Comparison of ENCODE assay signal across 11 cellular contexts in genomic region chr20:64257107-64257757, GRCh38. TPM values are rescaled to one million over a fixed set of nuclear protein-coding genes. Genes with fewer than 3 reads are reported as not detected.
DNase-seq lines count a peak whose midpoint lies in the region; ATAC-seq and TF ChIP-seq lines count a peak whose summit lies in the region.
"Had no signal": no experiment of that assay in that cellular context is flagged by ENCODE, and none has a peak within 500 bp of the region (broad histone marks: within the 10 kb centered on the region; RNA-seq: fewer than 3 reads in every experiment).

No MANE protein-coding gene starts in this region.

- CTCF ChIA-PET in activated CD8-positive, alpha-beta T cell treated with anti-CD3 and anti-CD28 coated beads, Interleukin-2, amount 10 ng/mL, durations not matched to agents 7 days and 5 days (lab: Charles Lee) = interaction anchor here (0.7 to 3.7 kb wide), 7 partner anchors 10 to 277 kb away, joined by 3 to 32 read pairs (median 3); no protein-coding TSS in a partner anchor

- no peak overlapping the region for H2AFZ ChIP-seq in smooth muscle cell (ENCODE audit: low read depth)

- no peak for DNase-seq in T-helper 2 cell treated with Interferon-gamma antibody and Interleukin-4, amounts not matched to agents 5 μg/mL and 100 μg/mL, for 36 hours (ENCODE audit: low spot score)
- no peak for DNase-seq in T-helper 2 cell
- DNase-seq in activated CD8-positive, alpha-beta T cell treated with anti-CD3 and anti-CD28 coated beads, Interleukin-2, amount 10 ng/mL, durations not matched to agents 7 days and 5 days = no peak
- DNase-seq in right atrium auricular region (ENCODE audit: low spot score) = no peak
- DNase-seq in smooth muscle cell (lab: John Stamatoyannopoulos, UW; ENCODE audit: unreplicated experiment) = no peak
- no peak for DNase-seq in NCI-H2171 (lab: John Stamatoyannopoulos, UW)
- no peak for DNase-seq in NCI-H446 (lab: John Stamatoyannopoulos, UW)
- DNase-seq in NCI-H146 treated with DMSO at 0.1 percent for 48 hours (lab: John Stamatoyannopoulos, UW; ENCODE audit: unreplicated experiment) = no peak
- DNase-seq: ACHN, hypothalamus had no signal

- TF ChIP-seq CTCF in right atrium auricular region (IDR thresholded peaks at IDR 0.05) (no peak), smooth muscle cell (IDR thresholded peaks at IDR 0.05; ENCODE audit: borderline replicate concordance, insufficient read depth, poor library complexity, severe bottlenecking) (no peak)

- H3K4me3 Mint-ChIP-seq in T-helper 2 cell treated with Interferon-gamma antibody and Interleukin-4, amounts not matched to agents 5 μg/mL and 100 μg/mL, for 36 hours = peak overlapping the region; percentile 90
- H3K4me3 Mint-ChIP-seq in activated CD8-positive, alpha-beta T cell treated with anti-CD3 and anti-CD28 coated beads, Interleukin-2, amount 10 ng/mL, durations not matched to agents 7 days and 5 days = peak overlapping the region; percentile 82

- 95% methylated on average over 13 of the region's 13 CpGs for WGBS in smooth muscle cell (ENCODE audit: low lambda C conversion rate)

- H3K4me3 ChIP-seq in right atrium auricular region (peak overlapping the region; percentile 89 to 98), smooth muscle cell (peak overlapping the region; percentile 83)

- H3K4me2 ChIP-seq in smooth muscle cell = peak overlapping the region; percentile 97

- no peak for ATAC-seq in activated CD8-positive, alpha-beta T cell treated with anti-CD3 and anti-CD28 coated beads, Interleukin-2, amount 10 ng/mL, durations not matched to agents 7 days and 5 days
- ATAC-seq: sciatic nerve had no signal

- peak overlapping the region; percentile 95 for H3K27ac ChIP-seq in right atrium auricular region
- no peak overlapping the region for H3K27ac ChIP-seq in smooth muscle cell (ENCODE audit: low read depth)

- H3K4me1 Mint-ChIP-seq in T-helper 2 cell treated with Interferon-gamma antibody and Interleukin-4, amounts not matched to agents 5 μg/mL and 100 μg/mL, for 36 hours (ENCODE audit: low read depth) = peaks cover 42% of the 10 kb centered on the region
- H3K4me1 Mint-ChIP-seq in activated CD8-positive, alpha-beta T cell treated with anti-CD3 and anti-CD28 coated beads, Interleukin-2, amount 10 ng/mL, durations not matched to agents 7 days and 5 days (ENCODE audit: low read depth) = peaks cover 40% of the 10 kb centered on the region

- H3K27me3 Mint-ChIP-seq in T-helper 2 cell treated with Interferon-gamma antibody and Interleukin-4, amounts not matched to agents 5 μg/mL and 100 μg/mL, for 36 hours (ENCODE audit: low read depth) = peaks cover 2% of the 10 kb centered on the region
- peaks cover 4% of the 10 kb centered on the region for H3K27me3 Mint-ChIP-seq in activated CD8-positive, alpha-beta T cell treated with anti-CD3 and anti-CD28 coated beads, Interleukin-2, amount 10 ng/mL, durations not matched to agents 7 days and 5 days (ENCODE audit: low read depth)

- H3K36me3 Mint-ChIP-seq in T-helper 2 cell treated with Interferon-gamma antibody and Interleukin-4, amounts not matched to agents 5 μg/mL and 100 μg/mL, for 36 hours (ENCODE audit: low read depth) = peaks cover 10% of the 10 kb centered on the region
- H3K36me3 Mint-ChIP-seq in activated CD8-positive, alpha-beta T cell treated with anti-CD3 and anti-CD28 coated beads, Interleukin-2, amount 10 ng/mL, durations not matched to agents 7 days and 5 days (ENCODE audit: low read depth) = no peaks in the 10 kb centered on the region

- no peak overlapping the region for H3K9ac ChIP-seq in smooth muscle cell (ENCODE audit: low read depth)

- no peak overlapping the region for H3K27ac Mint-ChIP-seq in T-helper 2 cell treated with Interferon-gamma antibody and Interleukin-4, amounts not matched to agents 5 μg/mL and 100 μg/mL, for 36 hours
- no peak overlapping the region for H3K27ac Mint-ChIP-seq in activated CD8-positive, alpha-beta T cell treated with anti-CD3 and anti-CD28 coated beads, Interleukin-2, amount 10 ng/mL, durations not matched to agents 7 days and 5 days

- H3K36me3 ChIP-seq in right atrium auricular region = no peaks in the 10 kb centered on the region
- H3K36me3 ChIP-seq in smooth muscle cell (ENCODE audit: low read depth) = no peaks in the 10 kb centered on the region

- POLR2A ChIA-PET in activated CD8-positive, alpha-beta T cell treated with anti-CD3 and anti-CD28 coated beads, Interleukin-2, amount 10 ng/mL, durations not matched to agents 7 days and 5 days (lab: Charles Lee) = no interaction called here

- H4K20me1 ChIP-seq in smooth muscle cell (ENCODE audit: low read depth) = peaks cover 47% of the 10 kb centered on the region

- peaks cover 17% of the 10 kb centered on the region for H3F3A ChIP-seq in smooth muscle cell (ENCODE audit: low read depth)

- H3K79me2 ChIP-seq in smooth muscle cell (ENCODE audit: low read depth) = peaks cover 38% of the 10 kb centered on the region

- H3K9me3 ChIP-seq in right atrium auricular region (no peaks in the 10 kb centered on the region), smooth muscle cell (replicated peaks; ENCODE audit: low read depth) (no peaks in the 10 kb centered on the region)

- peaks cover 6 to 61% of the 10 kb centered on the region in 2 donors for H3K4me1 ChIP-seq in right atrium auricular region
- peaks cover 30% of the 10 kb centered on the region for H3K4me1 ChIP-seq in smooth muscle cell (ENCODE audit: low read depth)

- H3K27me3 ChIP-seq in right atrium auricular region = no peaks in the 10 kb centered on the region
- no peaks in the 10 kb centered on the region for H3K27me3 ChIP-seq in smooth muscle cell (ENCODE audit: low read depth)

- no peaks in the 10 kb centered on the region for H3K9me3 Mint-ChIP-seq in T-helper 2 cell treated with Interferon-gamma antibody and Interleukin-4, amounts not matched to agents 5 μg/mL and 100 μg/mL, for 36 hours
- H3K9me3 Mint-ChIP-seq in activated CD8-positive, alpha-beta T cell treated with anti-CD3 and anti-CD28 coated beads, Interleukin-2, amount 10 ng/mL, durations not matched to agents 7 days and 5 days (ENCODE audit: insufficient read depth) = no peaks in the 10 kb centered on the region

RNA-seq across cellular contexts. Expression of gene PCMTD2, which starts 1.7 kb away (rescaled TPM):
- 10 to 100 TPM; 32.0 to 33.2 TPM for total RNA-seq in activated CD8-positive, alpha-beta T cell treated with anti-CD3 and anti-CD28 coated beads, Interleukin-2, amount 10 ng/mL, durations not matched to agents 7 days and 5 days
- total RNA-seq in right atrium auricular region (100 to 1,000 TPM in 1 of 2 donors, 10 to 100 TPM in 1; 83.3 to 180 TPM), smooth muscle cell (45.3 and 74.9 TPM in 2 replicates)
- 15.4 and 18.9 TPM in 2 replicates for polyA plus RNA-seq in smooth muscle cell
